16 cellular contexts compared by ENCODE assay signal in the genomic region with DNA sequence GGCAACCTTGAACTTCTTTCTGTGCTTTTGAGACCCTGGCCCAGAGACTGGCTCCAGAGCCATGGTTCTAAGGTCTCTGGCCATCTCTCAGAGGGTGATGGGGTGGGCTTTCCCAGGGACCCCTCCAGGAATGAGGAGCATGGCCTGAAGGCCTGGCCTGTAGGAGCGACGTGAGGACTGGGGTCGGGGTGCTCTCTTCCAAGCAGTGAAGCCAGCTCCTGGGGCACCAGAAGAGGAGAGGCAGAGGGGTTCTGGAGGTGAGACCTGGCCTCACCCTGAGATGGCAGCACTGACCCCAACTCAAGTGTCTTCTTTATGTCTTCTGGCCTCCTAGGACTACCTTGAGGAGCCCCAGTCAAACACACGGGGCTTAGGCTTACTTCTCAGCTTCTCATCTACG.
"Had no signal": no experiment of that assay in that cellular context is flagged by ENCODE, and none has a peak within 500 bp of the region (broad histone marks: within the 10 kb centered on the region; RNA-seq: fewer than 3 reads in every experiment).

No MANE protein-coding gene starts in this region.

- H3K4me3 Mint-ChIP-seq: activated CD4-positive, alpha-beta T cell treated with anti-CD3 and anti-CD28 coated beads, Interleukin-2, amount 10 ng/mL, durations not matched to agents 24 days and 14 days; activated naive CD4-positive, alpha-beta T cell treated with anti-CD3 and anti-CD28 coated beads for 36 hours; effector memory CD8-positive, alpha-beta T cell; nephron; type B pancreatic cell had no signal

- H3K27ac ChIP-seq: breast epithelium, prostate gland, right atrium auricular region, skin epidermis, testis had no signal

- H3K4me1 ChIP-seq: breast epithelium, prostate gland, right atrium auricular region, testis had no signal

- H3K27ac Mint-ChIP-seq: activated CD4-positive, alpha-beta T cell treated with anti-CD3 and anti-CD28 coated beads, Interleukin-2, amount 10 ng/mL, durations not matched to agents 24 days and 14 days; activated naive CD4-positive, alpha-beta T cell treated with anti-CD3 and anti-CD28 coated beads for 36 hours; nephron; type B pancreatic cell had no signal

- H3K27me3 ChIP-seq: breast epithelium, right atrium auricular region, testis had no signal

- H3K27me3 Mint-ChIP-seq: activated CD4-positive, alpha-beta T cell treated with anti-CD3 and anti-CD28 coated beads, Interleukin-2, amount 10 ng/mL, durations not matched to agents 24 days and 14 days; effector memory CD8-positive, alpha-beta T cell; type B pancreatic cell had no signal

- DNase-seq: activated CD4-positive, alpha-beta T cell treated with anti-CD3 and anti-CD28 coated beads, Interleukin-2, amount 10 ng/mL, durations not matched to agents 24 days and 14 days; activated CD4-positive, CD25-positive, alpha-beta regulatory T cell; activated naive CD4-positive, alpha-beta T cell treated with anti-CD3 and anti-CD28 coated beads for 36 hours; effector memory CD8-positive, alpha-beta T cell; hypothalamus; midbrain; occipital lobe; T-helper 1 cell; T1000; testis had no signal

- H3K9me3 ChIP-seq: prostate gland, testis had no signal

- H3K4me3 ChIP-seq: breast epithelium, prostate gland, right atrium auricular region, skin epidermis, testis had no signal

- ATAC-seq: effector memory CD8-positive, alpha-beta T cell had no signal

- H3K9me3 Mint-ChIP-seq: activated CD4-positive, alpha-beta T cell treated with anti-CD3 and anti-CD28 coated beads, Interleukin-2, amount 10 ng/mL, durations not matched to agents 24 days and 14 days; effector memory CD8-positive, alpha-beta T cell; nephron; type B pancreatic cell had no signal

- H3K36me3 Mint-ChIP-seq: type B pancreatic cell had no signal
